In the genomic region with DNA sequence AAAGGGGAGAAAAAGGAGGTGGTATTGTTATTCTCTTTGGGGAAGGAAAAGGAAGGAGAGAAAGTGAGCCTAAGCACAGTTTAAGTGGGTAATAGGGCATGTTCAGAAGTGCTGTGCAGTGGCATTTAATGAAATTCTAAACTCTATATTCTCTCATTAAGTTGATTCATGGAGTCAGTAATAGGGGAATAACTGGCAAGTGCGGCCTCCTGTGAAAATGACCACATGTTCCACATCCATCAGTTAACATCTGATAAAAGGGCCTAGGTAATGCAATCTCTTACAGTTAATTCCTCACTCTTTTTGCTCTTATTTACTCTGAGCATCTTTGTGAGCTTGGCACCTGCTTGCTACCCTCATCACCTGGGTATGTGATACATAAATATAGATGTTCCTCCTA, we compare ENCODE assay signal across 37 cellular contexts.
"Had no signal": no experiment of that assay in that cellular context is flagged by ENCODE, and none has a peak within 500 bp of the region (broad histone marks: within the 10 kb centered on the region; RNA-seq: fewer than 3 reads in every experiment).

No MANE protein-coding gene starts in this region.

- H3K27me3 Mint-ChIP-seq: activated B cell treated with CpG ODN at 0.5 μM for 24 hours; activated CD4-positive, alpha-beta memory T cell treated with anti-CD3 and anti-CD28 coated beads for 36 hours; activated naive CD8-positive, alpha-beta T cell; activated naive CD8-positive, alpha-beta T cell treated with anti-CD3 and anti-CD28 coated beads, Interleukin-2, amount 50 U/mL, for 24 hours; central memory CD8-positive, alpha-beta T cell had no signal

- H3K27me3 ChIP-seq: Peyer's patch had no signal

- ATAC-seq: activated naive CD8-positive, alpha-beta T cell treated with anti-CD3 and anti-CD28 coated beads, Interleukin-2, amount 50 U/mL, for 24 hours; activated T-cell treated with anti-CD3 and anti-CD28 coated beads, Interleukin-2, amount 50 U/mL, for 4 hours; PC-3 had no signal

- H3K4me1 ChIP-seq: Peyer's patch had no signal

- H3K4me1 Mint-ChIP-seq: activated B cell treated with CpG ODN at 0.5 μM for 24 hours; activated naive CD8-positive, alpha-beta T cell treated with anti-CD3 and anti-CD28 coated beads, Interleukin-2, amount 50 U/mL, for 24 hours; brain; central memory CD8-positive, alpha-beta T cell had no signal

- FAIRE-seq: bronchial epithelial cell had no signal

- H3K4me3 Mint-ChIP-seq: activated B cell treated with CpG ODN at 0.5 μM for 24 hours; activated CD4-positive, alpha-beta memory T cell treated with anti-CD3 and anti-CD28 coated beads for 36 hours; activated naive CD4-positive, alpha-beta T cell treated with anti-CD3 and anti-CD28 coated beads for 36 hours; activated naive CD8-positive, alpha-beta T cell; activated naive CD8-positive, alpha-beta T cell treated with anti-CD3 and anti-CD28 coated beads, Interleukin-2, amount 50 U/mL, for 24 hours; activated T-cell treated with anti-CD3 and anti-CD28 coated beads, Interleukin-2, amount 50 U/mL, for 4 hours; activated T-helper 1 cell treated with anti-CD3 and anti-CD28 coated beads, Interleukin-12 subunit alpha, Interleukin-12 subunit beta, Interleukin-2, Interleukin-4 antibody, amounts not matched to agents 30 ng/mL and 10 ng/mL and 1 ng/mL, durations not matched to agents 14 hours and 24 hours and 36 hours; brain; central memory CD8-positive, alpha-beta T cell had no signal

- H3K4me3 ChIP-seq: Peyer's patch had no signal

- H3K27ac Mint-ChIP-seq: activated B cell treated with CpG ODN at 0.5 μM for 24 hours; activated CD4-positive, alpha-beta memory T cell treated with anti-CD3 and anti-CD28 coated beads for 36 hours; activated naive CD4-positive, alpha-beta T cell treated with anti-CD3 and anti-CD28 coated beads for 36 hours; activated naive CD8-positive, alpha-beta T cell; activated naive CD8-positive, alpha-beta T cell treated with anti-CD3 and anti-CD28 coated beads, Interleukin-2, amount 50 U/mL, for 24 hours; activated T-helper 1 cell treated with anti-CD3 and anti-CD28 coated beads, Interleukin-12 subunit alpha, Interleukin-12 subunit beta, Interleukin-2, Interleukin-4 antibody, amounts not matched to agents 30 ng/mL and 10 ng/mL and 1 ng/mL, durations not matched to agents 14 hours and 24 hours and 36 hours; brain had no signal

- H3K27ac ChIP-seq: Peyer's patch, VCaP had no signal

- DNase-seq: activated B cell treated with CpG ODN at 0.5 μM for 24 hours; activated CD4-positive, alpha-beta memory T cell treated with anti-CD3 and anti-CD28 coated beads for 36 hours; activated CD4-positive, alpha-beta T cell treated with anti-CD3 and anti-CD28 coated beads for 4 hours; activated CD4-positive, alpha-beta T cell treated with anti-CD3 and anti-CD28 coated beads, Interleukin-2, amount 50 U/mL, for 1 hour; activated CD4-positive, CD25-positive, alpha-beta regulatory T cell treated with anti-CD3 and anti-CD28 coated beads, Interleukin-2, amount 50 U/mL, for 72 hours; activated CD8-positive, alpha-beta memory T cell treated with anti-CD3 and anti-CD28 coated beads, Interleukin-2, amount 50 U/mL, for 4 hours; activated gamma-delta T cell treated with Interleukin-2 at 50 U/mL for 16 hours; activated naive CD4-positive, alpha-beta T cell treated with anti-CD3 and anti-CD28 coated beads for 36 hours; activated naive CD8-positive, alpha-beta T cell treated with anti-CD3 and anti-CD28 coated beads, Interleukin-2, amount 50 U/mL, for 24 hours; activated T-cell treated with anti-CD3 and anti-CD28 coated beads for 4 hours; activated T-cell treated with anti-CD3 and anti-CD28 coated beads, Interleukin-2, amount 50 U/mL, for 4 hours; anterior cingulate cortex; Karpas-422; KBM-7; NCI-H1105; NCI-H1417 treated with DMSO at 0.1 percent for 48 hours; NCI-H187 treated with DMSO at 0.1 percent for 48 hours; NCI-H2081; NCI-H2227 treated with DMSO at 0.1 percent for 48 hours; NCI-H446; NCI-H510A treated with DMSO at 0.1 percent for 48 hours; NCI-H748 treated with DMSO at 0.1 percent for 48 hours; NK-92 treated with Interleukin-12 subunit alpha and Interleukin-12 subunit beta, amount 100 ng/mL, for 24 hours; PC-3; Peyer's patch; RPMI8226; SIG-M5; SW 1271; T-helper 1 cell; T-helper 2 cell; T-helper 9 cell had no signal

- H3K36me3 Mint-ChIP-seq: activated CD4-positive, alpha-beta memory T cell treated with anti-CD3 and anti-CD28 coated beads for 36 hours; activated naive CD8-positive, alpha-beta T cell; brain had no signal

- H3K9me3 Mint-ChIP-seq: activated CD4-positive, alpha-beta memory T cell treated with anti-CD3 and anti-CD28 coated beads for 36 hours; activated naive CD8-positive, alpha-beta T cell treated with anti-CD3 and anti-CD28 coated beads, Interleukin-2, amount 50 U/mL, for 24 hours had no signal

- H3K36me3 ChIP-seq: Peyer's patch had no signal

- H3K9me3 ChIP-seq: Peyer's patch had no signal
